16 cellular contexts compared by ENCODE assay signal in genomic region chr2:205180730-205181129, GRCh38.
A peak's percentile ranks its signal among the peaks of the same experiment; 100 is the strongest.
DNase-seq lines count a peak whose midpoint lies in the region; ATAC-seq and TF ChIP-seq lines count a peak whose summit lies in the region.
"Had no signal": no experiment of that assay in that cellular context is flagged by ENCODE, and none has a peak within 500 bp of the region (broad histone marks: within the 10 kb centered on the region; RNA-seq: fewer than 3 reads in every experiment).

No MANE protein-coding gene starts in this region.

- TF ChIP-seq CTCF in GM23338 (conservative IDR thresholded peaks at IDR 0.05; ENCODE audit: low read depth in 2 of 2): no peak
- TF ChIP-seq CTCF in chondrocyte (IDR thresholded peaks at IDR 0.05): no peak
- TF ChIP-seq CTCF in neural cell (IDR thresholded peaks at IDR 0.05; ENCODE audit: poor library complexity, severe bottlenecking): no peak

- H3K27me3 Mint-ChIP-seq in GM23338 (ENCODE audit: insufficient read depth, low read depth, poor library complexity) (peaks cover 3% of the 10 kb centered on the region), chondrocyte (ENCODE audit: low read depth) (no peaks in the 10 kb centered on the region)
- H3K27me3 Mint-ChIP-seq: B cell; CD4-positive, CD25-positive, alpha-beta regulatory T cell had no signal

- peaks cover 6% of the 10 kb centered on the region; the same call in 1 of the 2 replicates for H3K9me2 ChIP-seq in GM23338 (ENCODE audit: insufficient read depth)
- no peaks in the 10 kb centered on the region for H3K9me2 ChIP-seq in neural cell (ENCODE audit: insufficient read depth, low read length)

- no peaks in the 10 kb centered on the region for H3K27me3 ChIP-seq in GM23338 (ENCODE audit: insufficient read depth)
- H3K27me3 ChIP-seq in neural cell (ENCODE audit: insufficient read depth, low read depth, low read length): no peaks in the 10 kb centered on the region
- H3K27me3 ChIP-seq: BLaER1 had no signal

- H3K4me3 ChIP-seq in GM23338 (no peak overlapping the region), neural cell (ENCODE audit: low read length) (no peak overlapping the region)
- H3K4me3 ChIP-seq: BLaER1, GM23248 had no signal

- peak overlapping the region; percentile 14; the same call in 1 of the 2 replicates for H2AFZ ChIP-seq in GM23338
- peak overlapping the region; percentile 25 for H2AFZ ChIP-seq in neural cell (ENCODE audit: low read depth, low read length)
- H2AFZ ChIP-seq: GM23248 had no signal

- peaks cover 15% of the 10 kb centered on the region for H3K4me1 ChIP-seq in GM23338 (ENCODE audit: insufficient read depth)
- H3K4me1 ChIP-seq: BLaER1, Caco-2 had no signal

- H3F3A ChIP-seq in GM23338 (replicated peaks; ENCODE audit: low read depth) (no peaks in the 10 kb centered on the region), neural cell (ENCODE audit: insufficient read depth, low read length, poor library complexity, severe bottlenecking) (no peaks in the 10 kb centered on the region)

- H3K36me3 ChIP-seq in GM23338 (ENCODE audit: insufficient read depth) (no peaks in the 10 kb centered on the region), neural cell (ENCODE audit: insufficient read depth, low read length) (no peaks in the 10 kb centered on the region)
- H3K36me3 ChIP-seq: BLaER1 had no signal

- H3K27ac Mint-ChIP-seq in GM23338 (peak overlapping the region; percentile 35; the same call in 1 of the 2 replicates), chondrocyte (ENCODE audit: unreplicated experiment) (peak overlapping the region; percentile 76)
- H3K27ac Mint-ChIP-seq: B cell; CD4-positive, CD25-positive, alpha-beta regulatory T cell; CD8-positive, alpha-beta T cell had no signal

- TF ChIP-seq EP300 in neural cell (conservative IDR thresholded peaks at IDR 0.05; ENCODE audit: poor library complexity, severe bottlenecking): no peak

- H3K9me3 ChIP-seq in neural cell (ENCODE audit: low read length): no peaks in the 10 kb centered on the region
- H3K9me3 ChIP-seq: BLaER1, Caco-2 had no signal

- H3K4me2 ChIP-seq in GM23338 (no peak overlapping the region), neural cell (ENCODE audit: low read length) (no peak overlapping the region)
- H3K4me2 ChIP-seq: BLaER1 had no signal

- H3K27ac ChIP-seq in GM23338 (ENCODE audit: low read depth) (no peak overlapping the region), neural cell (ENCODE audit: low read length) (peak overlapping the region; percentile 24)
- H3K27ac ChIP-seq: 22Rv1, BLaER1, C4-2B, GM23248 had no signal

- H4K20me1 ChIP-seq in GM23338 (replicated peaks; ENCODE audit: insufficient read depth) (no peaks in the 10 kb centered on the region), neural cell (ENCODE audit: insufficient read depth) (no peaks in the 10 kb centered on the region)
- H4K20me1 ChIP-seq: BLaER1 had no signal

- H3K9me3 Mint-ChIP-seq in GM23338 (no peaks in the 10 kb centered on the region; the same call in 2 of the 3 replicates), chondrocyte (ENCODE audit: low read depth) (no peaks in the 10 kb centered on the region)
- H3K9me3 Mint-ChIP-seq: CD4-positive, CD25-positive, alpha-beta regulatory T cell; CD8-positive, alpha-beta T cell had no signal

- no peak for TF ChIP-seq RAD21 in neural cell (conservative IDR thresholded peaks at IDR 0.05)

- H3K4me1 Mint-ChIP-seq in GM23338 (peaks cover 19% of the 10 kb centered on the region), chondrocyte (ENCODE audit: low read depth) (peaks cover 30% of the 10 kb centered on the region)
- H3K4me1 Mint-ChIP-seq: B cell; CD4-positive, CD25-positive, alpha-beta regulatory T cell had no signal

- H3K4me3 Mint-ChIP-seq in GM23338 (no peak overlapping the region), chondrocyte (ENCODE audit: unreplicated experiment) (no peak overlapping the region)
- H3K4me3 Mint-ChIP-seq: B cell; CD4-positive, CD25-positive, alpha-beta regulatory T cell; CD8-positive, alpha-beta T cell had no signal

- H3K79me2 ChIP-seq in GM23338 (replicated peaks; ENCODE audit: insufficient read depth) (no peaks in the 10 kb centered on the region), neural cell (replicated peaks; ENCODE audit: insufficient read depth, low read length) (no peaks in the 10 kb centered on the region)

- DNase-seq in GM23338 (ENCODE audit: low spot score) (no peak), chondrocyte (ENCODE audit: low spot score) (no peak), OCI-M1 (lab: John Stamatoyannopoulos, UW) (no peak), SIG-M5 (lab: John Stamatoyannopoulos, UW) (no peak)
- DNase-seq: Caco-2; CD4-positive, CD25-positive, alpha-beta regulatory T cell; CD8-positive, alpha-beta T cell; DND-41; GM23248; HCEC 1CT had no signal

- no peaks in the 10 kb centered on the region for H3K36me3 Mint-ChIP-seq in GM23338 (ENCODE audit: low read depth)
- H3K36me3 Mint-ChIP-seq in chondrocyte (ENCODE audit: low read depth): peaks cover 6% of the 10 kb centered on the region
- H3K36me3 Mint-ChIP-seq: CD4-positive, CD25-positive, alpha-beta regulatory T cell; CD8-positive, alpha-beta T cell had no signal

- H3K9ac ChIP-seq in neural cell (ENCODE audit: low read length): no peak overlapping the region
- H3K9ac ChIP-seq: BLaER1, GM23248 had no signal

- peak; percentile 58 for ATAC-seq in GM23338
- no peak for ATAC-seq in GM19035 (IDR thresholded peaks at IDR 0.05; ENCODE audit: unreplicated experiment)
- ATAC-seq: CD8-positive, alpha-beta T cell had no signal

TF ChIP-seq in GM23338, 12 proteins besides CTCF, POLR2A, EP300 and RAD21 (continues in another document):
- TF ChIP-seq REST (IDR thresholded peaks at IDR 0.05; ENCODE audit: unreplicated experiment): no peak
- TF ChIP-seq EZH2phosphoT487 (IDR thresholded peaks at IDR 0.05; ENCODE audit: unreplicated experiment): no peak
- TF ChIP-seq EZH2 (IDR thresholded peaks at IDR 0.05; ENCODE audit: low read depth, unreplicated experiment): no peak

TF ChIP-seq in neural cell, 6 proteins besides CTCF, POLR2A, EP300 and RAD21:
- TF ChIP-seq MXI1 (conservative IDR thresholded peaks at IDR 0.05; ENCODE audit: poor library complexity, severe bottlenecking): no peak
